Comparison of ENCODE assay signal across 8 cellular contexts in the genomic region with DNA sequence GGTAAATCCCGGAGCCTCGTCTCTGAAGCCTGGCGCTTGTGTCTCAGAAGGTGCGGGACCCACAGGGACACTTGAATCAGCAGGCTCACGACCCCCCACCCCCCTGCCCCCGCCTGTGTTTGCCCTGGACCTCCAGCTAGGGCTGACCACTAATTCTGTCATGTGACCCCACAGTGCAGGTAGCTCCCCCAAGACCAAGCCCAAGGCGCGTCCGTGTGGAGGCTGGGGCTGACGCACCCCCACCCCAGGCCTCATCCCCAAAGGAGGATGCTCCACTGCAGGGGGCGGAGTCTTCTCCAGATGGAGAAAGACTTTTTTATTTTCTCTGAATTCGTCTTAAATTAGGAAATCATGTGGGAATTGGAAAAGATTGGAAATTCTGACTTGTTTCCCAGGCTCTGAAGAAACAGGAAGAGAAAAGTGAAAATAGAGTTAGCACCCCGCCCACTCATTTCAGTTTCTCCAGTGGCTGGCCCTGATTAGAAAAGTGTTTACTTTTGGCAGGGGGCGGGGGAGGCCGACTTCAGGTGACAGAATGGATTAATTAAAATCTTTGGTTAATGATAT. TPM values are rescaled to one million over a fixed set of nuclear protein-coding genes. Genes with fewer than 3 reads are reported as not detected.
DNase-seq lines count a peak whose midpoint lies in the region; ATAC-seq lines count a peak whose summit lies in the region.

No MANE protein-coding gene starts in this region.

- H3K4ac ChIP-seq in trophoblast cell (ENCODE audit: low read depth, low read length), result peak overlapping the region; percentile 69

- peak overlapping the region; percentile 89 for H2AFZ ChIP-seq in trophoblast cell (ENCODE audit: insufficient read depth, low read length, poor library complexity)

- ATAC-seq in left ventricle myocardium superior, result peak; percentile 67

- DNase-seq in Daoy (ENCODE audit: low read depth) (peak; percentile 53), H7 (peak; percentile 79), NCI-H748 treated with DMSO at 0.1 percent for 48 hours (lab: John Stamatoyannopoulos, UW) (peak; percentile 22), left ventricle myocardium superior (peak; percentile 80), trophoblast cell (peak in 1 of 2 donors; percentile 50), NCI-H510A (lab: John Stamatoyannopoulos, UW) (no peak), cortex of kidney (lab: John Stamatoyannopoulos, UW) (no peak)

- H3K14ac ChIP-seq in trophoblast cell (ENCODE audit: low read length), result peak overlapping the region; percentile 84

- H3K36me3 ChIP-seq in H7 (replicated peaks; ENCODE audit: control insufficient read depth, insufficient read depth, low read length) (peaks cover 21% of the 10 kb centered on the region), trophoblast cell (ENCODE audit: control insufficient read depth in 1 of 2, insufficient read depth in 2 of 2, low read length in 2 of 2) (peaks cover 18 to 27% of the 10 kb centered on the region in 2 experiments)

- H3K27me3 ChIP-seq in H7 (ENCODE audit: control insufficient read depth, insufficient read depth, low read length) (no peaks in the 10 kb centered on the region), trophoblast cell (ENCODE audit: insufficient read depth, low read length) (no peaks in the 10 kb centered on the region)

- peak overlapping the region; percentile 62 for H3K4me2 ChIP-seq in trophoblast cell (ENCODE audit: low read length)

- peak overlapping the region; percentile 93 for H3K9ac ChIP-seq in trophoblast cell (ENCODE audit: low read length)

- peaks cover 5 to 9% of the 10 kb centered on the region in 2 experiments for H3K4me1 ChIP-seq in trophoblast cell (ENCODE audit: control insufficient read depth in 1 of 2, insufficient read depth in 2 of 2, low read length in 2 of 2)

- peaks cover 15% of the 10 kb centered on the region for H3K79me1 ChIP-seq in trophoblast cell (ENCODE audit: low read length)

- no peak overlapping the region for H2BK12ac ChIP-seq in trophoblast cell (ENCODE audit: low read length)

- H3K9me3 ChIP-seq in trophoblast cell (ENCODE audit: insufficient read depth, low read depth, low read length), result no peaks in the 10 kb centered on the region

- peak overlapping the region; percentile 55 for H3K18ac ChIP-seq in trophoblast cell (ENCODE audit: low read length)

- H4K8ac ChIP-seq in trophoblast cell (ENCODE audit: low read depth, low read length), result peak overlapping the region; percentile 94

- H3K23ac ChIP-seq in trophoblast cell (ENCODE audit: low read length), result no peak overlapping the region

- no CpG with 5 or more reads among the region's 15 CpGs for WGBS in trophoblast cell (ENCODE audit: extremely low coverage, insufficient coverage, insufficient read length)

- H3K27ac ChIP-seq in angular gyrus (ENCODE audit: low read depth, low read length), result peak overlapping the region; percentile 97
- H3K27ac ChIP-seq in trophoblast cell (ENCODE audit: low read depth, low read length), result peak overlapping the region; percentile 81

- intact Hi-C loops in left ventricle myocardium superior (cut with micrococcal nuclease), result no loop called here

- H4K12ac ChIP-seq in trophoblast cell (ENCODE audit: low read depth, low read length), result peak overlapping the region; percentile 92

- peak overlapping the region; percentile 81 for H4K91ac ChIP-seq in trophoblast cell (ENCODE audit: low read depth, low read length)

- H2AK5ac ChIP-seq in trophoblast cell (ENCODE audit: low read length), result peak overlapping the region; percentile 56

- H3K4me3 ChIP-seq in H7 (ENCODE audit: insufficient read depth, low read depth, low read length) (peak overlapping the region; percentile 75), trophoblast cell (ENCODE audit: low read depth, low read length) (peak overlapping the region; percentile 96)

- H2BK120ac ChIP-seq in trophoblast cell (ENCODE audit: insufficient read depth, low read length, poor library complexity), result peak overlapping the region; percentile 82

- H2BK5ac ChIP-seq in trophoblast cell (ENCODE audit: low read depth, low read length, poor library complexity), result peak overlapping the region; percentile 73

- H3K79me2 ChIP-seq in trophoblast cell (ENCODE audit: control insufficient read depth, insufficient read depth, low read length, poor library complexity), result peaks cover 14% of the 10 kb centered on the region

RNA-seq across cellular contexts. Expression of gene RELA, which starts 1.0 kb away (rescaled TPM):
- 14.9 and 19.7 TPM in 2 replicates for total RNA-seq in Daoy (2014; rRNA removed; shearing (Covaris generic))
- total RNA-seq in H7 (2014; rRNA removed; shearing (Covaris generic)), result 17.7 and 28.4 TPM in 2 replicates
- 40.1 TPM for total RNA-seq in left ventricle myocardium superior
- 69.3 and 74.1 TPM in 2 replicates for polyA plus RNA-seq in trophoblast cell (2013)

RNA-seq across cellular contexts. Expression of gene SIPA1, which starts 25.8 kb away (rescaled TPM):
- 11.1 and 12.6 TPM in 2 replicates for total RNA-seq in Daoy (2014; rRNA removed; shearing (Covaris generic))
- 52.7 and 65.9 TPM in 2 replicates for total RNA-seq in H7 (2014; rRNA removed; shearing (Covaris generic))
- total RNA-seq in left ventricle myocardium superior, result 32.0 TPM
- polyA plus RNA-seq in trophoblast cell (2013), result 25.5 and 28.2 TPM in 2 replicates

RNA-seq across cellular contexts. Expression of gene PCNX3, which starts 48.1 kb away (rescaled TPM):
- 15.1 and 16.2 TPM in 2 replicates for total RNA-seq in Daoy (2014; rRNA removed; shearing (Covaris generic))
- 21.7 and 25.9 TPM in 2 replicates for total RNA-seq in H7 (2014; rRNA removed; shearing (Covaris generic))
- total RNA-seq in left ventricle myocardium superior, result 11.8 TPM
- 26.5 TPM in 2 replicates for polyA plus RNA-seq in trophoblast cell (2013)

RNA-seq across cellular contexts. Expression of gene KAT5, which starts 48.3 kb away (rescaled TPM):
- total RNA-seq in Daoy (2014; rRNA removed; shearing (Covaris generic)), result 59.4 and 66.9 TPM in 2 replicates
- 37.2 and 51.1 TPM in 2 replicates for total RNA-seq in H7 (2014; rRNA removed; shearing (Covaris generic))
- total RNA-seq in left ventricle myocardium superior, result 50.1 TPM
- polyA plus RNA-seq in trophoblast cell (2013), result 26.9 and 28.6 TPM in 2 replicates

RNA-seq across cellular contexts. Expression of gene MAP3K11, which starts 49.7 kb away (rescaled TPM):
- 16.6 and 22.4 TPM in 2 replicates for total RNA-seq in Daoy (2014; rRNA removed; shearing (Covaris generic))
- 30.1 and 33.2 TPM in 2 replicates for total RNA-seq in H7 (2014; rRNA removed; shearing (Covaris generic))
- total RNA-seq in left ventricle myocardium superior, result 39.0 TPM
- 50.2 and 51.4 TPM in 2 replicates for polyA plus RNA-seq in trophoblast cell (2013)

Comparison
In these comparisons a context has a peak if more than half of its experiments do, and no peak if none do; other contexts are left out.
1. DNase-seq: peak in Daoy (single experiment), H7 (single experiment), NCI-H748 treated with DMSO at 0.1 percent for 48 hours (single experiment) and left ventricle myocardium superior (single experiment); none in NCI-H510A (single experiment) and cortex of kidney (single experiment).